ENCODE assay signal across 9 cellular contexts in genomic region chr10:96288151-96288621, GRCh38. TPM values are rescaled to one million over a fixed set of nuclear protein-coding genes. Genes with fewer than 3 reads are reported as not detected.
DNase-seq lines count a peak whose midpoint lies in the region; ATAC-seq and FAIRE-seq lines count a peak whose summit lies in the region.
"Had no signal": no experiment of that assay in that cellular context is flagged by ENCODE, and none has a peak within 500 bp of the region (broad histone marks: within the 10 kb centered on the region; RNA-seq: fewer than 3 reads in every experiment).

No MANE protein-coding gene starts in this region.

- peak; percentile 36 for FAIRE-seq in islet of Langerhans (lab: Jason Lieb, UNC)

- H3K9me3 ChIP-seq in HAP-1, result no peaks in the 10 kb centered on the region
- H3K9me3 ChIP-seq in right cardiac atrium (ENCODE audit: control insufficient read depth, low read length), result no peaks in the 10 kb centered on the region

- no peaks in the 10 kb centered on the region for H3K4me1 ChIP-seq in HAP-1
- no peaks in the 10 kb centered on the region for H3K4me1 ChIP-seq in right cardiac atrium (ENCODE audit: control insufficient read depth, insufficient read depth, low read length)

- 53% methylated on average over 5 of the region's 5 CpGs for WGBS in right cardiac atrium

- intact Hi-C loops in right cardiac atrium (cut with DNase I), result loop anchor here in 1 of 4 donors (5.0 kb wide), 1 partner anchor 51 kb away; no protein-coding TSS in a partner anchor

- H3K36me3 ChIP-seq in HAP-1 (replicated peaks), result no peaks in the 10 kb centered on the region; the same call in 1 of the 2 replicates

- H3K4me3 ChIP-seq in GM08714 (ENCODE audit: low read length), result peak overlapping the region; percentile 67
- no peak overlapping the region for H3K4me3 ChIP-seq in HAP-1
- H3K4me3 ChIP-seq in right cardiac atrium (ENCODE audit: low read length), result no peak overlapping the region

- ATAC-seq in GM19452 (IDR thresholded peaks at IDR 0.05; ENCODE audit: unreplicated experiment) (peak; percentile 55), HG03354 (IDR thresholded peaks at IDR 0.05; ENCODE audit: poor library complexity, severe bottlenecking, unreplicated experiment) (peak; percentile 60), right cardiac atrium (no peak)

- in situ Hi-C loops in HAP-1 (cut with MboI; ENCODE audit: low sequenced_read_pairs), result no loop called here

- no peak for DNase-seq in HAP-1 (ENCODE audit: low spot score in 2 of 2)
- DNase-seq in effector CD4-positive, alpha-beta T cell, result no peak
- DNase-seq in stimulated activated CD4-positive, alpha-beta T cell treated with anti-CD3 and anti-CD28 coated beads, Interleukin-4, amount 100 ng/mL, for 1 hour, result no peak
- no peak for DNase-seq in right cardiac atrium
- DNase-seq: GOT3 had no signal

- H3K27me3 ChIP-seq in HAP-1 (ENCODE audit: low read depth), result no peaks in the 10 kb centered on the region; the same call in 1 of the 2 replicates
- no peaks in the 10 kb centered on the region for H3K27me3 ChIP-seq in right cardiac atrium (ENCODE audit: control insufficient read depth, insufficient read depth)

- no peak overlapping the region for H3K27ac ChIP-seq in right cardiac atrium (ENCODE audit: low read length)

RNA-seq across cellular contexts. Expression of gene DNTT, which starts 16.0 kb away (rescaled TPM):
- not detected for total RNA-seq in right cardiac atrium
- not detected for polyA plus RNA-seq in right cardiac atrium

RNA-seq across cellular contexts. Expression of gene BLNK, which starts 16.8 kb away (rescaled TPM):
- 1 to 10 TPM; 1.4 to 2.1 (median 1.7) TPM for total RNA-seq in right cardiac atrium
- polyA plus RNA-seq in right cardiac atrium, result 0.59 TPM

Comparison
In these comparisons a context has a peak if more than half of its experiments do, and no peak if none do; other contexts are left out.
1. ATAC-seq: peak in GM19452 (single experiment) and HG03354 (single experiment); none in right cardiac atrium (0 of 2).